8 cellular contexts compared by ENCODE assay signal in the genomic region with DNA sequence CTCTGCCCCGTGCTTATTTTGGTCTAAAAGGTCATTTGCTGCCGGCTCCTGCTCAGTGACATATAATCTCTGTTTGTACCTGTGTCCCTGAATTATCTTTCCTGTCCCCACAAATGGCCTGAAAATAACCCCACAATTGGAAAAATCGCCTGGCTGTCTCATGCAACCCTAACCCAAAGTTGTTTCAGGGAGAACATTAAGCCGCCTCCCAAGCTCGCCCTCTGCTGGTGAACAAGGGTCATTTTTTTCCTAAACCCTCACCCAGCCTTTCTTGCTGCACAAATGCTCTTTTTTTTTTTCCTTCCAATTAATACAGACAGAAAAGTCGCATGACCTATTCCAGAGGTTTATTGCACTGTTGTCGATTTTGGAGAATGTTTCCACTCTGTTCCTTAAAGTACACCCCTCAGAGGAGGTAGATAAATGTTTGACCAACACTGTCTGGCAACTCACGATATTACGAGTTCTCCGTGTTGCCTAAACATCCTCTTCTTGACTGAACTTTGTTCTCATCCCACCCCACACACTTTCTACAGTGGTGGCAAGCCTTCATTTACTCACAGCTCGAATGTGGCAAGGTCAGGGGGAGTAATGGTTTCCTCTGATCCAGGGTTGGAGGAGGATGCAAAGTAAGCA.
DNase-seq lines count a peak whose midpoint lies in the region; ATAC-seq, FAIRE-seq and TF ChIP-seq lines count a peak whose summit lies in the region.

No MANE protein-coding gene starts in this region.

- peak; percentile 95 for FAIRE-seq in K562 (lab: Jason Lieb, UNC)

- peak; percentile 56 for DNase-seq in ACHN
- peak; percentile 83 for DNase-seq in NB4 (ENCODE audit: low read depth)
- peak; percentile 39 for DNase-seq in UCSD-AML1 (lab: John Stamatoyannopoulos, UW; ENCODE audit: unreplicated experiment)
- peak; percentile 68 to 77 (median 73) for DNase-seq in K562 (ENCODE audit: extremely low read depth in 1 of 4, low spot score in 3 of 4)
- DNase-seq in iPS DF 6.9 (ENCODE audit: low read depth, low spot score) = peak; percentile 45
- DNase-seq in stimulated activated CD4-positive, alpha-beta T cell treated with anti-CD3 and anti-CD28 coated beads, Interleukin-12 subunit alpha, Interleukin-12 subunit beta, amount 100 ng/mL, for 24 hours (ENCODE audit: low read depth in 2 of 2) = peak; percentile 30 to 42

- H4K20me1 ChIP-seq in K562 (replicated peaks; ENCODE audit: control insufficient read depth, insufficient read depth, low read length) = no peaks in the 10 kb centered on the region

- in situ Hi-C loops in ACHN (cut with HindIII; ENCODE audit: low pct_ligation_motif_present, low pct_unique_long_range_greater_than_20kb, low sequenced_read_pairs) (no loop called here), K562 (cut with MboI) (no loop called here)

- H3K79me2 ChIP-seq in K562 (ENCODE audit: control insufficient read depth, insufficient read depth, low read length) = no peaks in the 10 kb centered on the region

- WGBS in K562 (ENCODE audit: insufficient coverage, low coverage, missing lambda C conversion rate) = 33% methylated on average over 11 of the region's 11 CpGs
- WGBS in iPS DF 6.9 (ENCODE audit: insufficient coverage, insufficient read length) = no CpG with 5 or more reads among the region's 11 CpGs

- TF ChIP-seq POLR2A in NB4 (IDR thresholded peaks at IDR 0.05; ENCODE audit: extremely low read depth, insufficient read length) (no peak), K562 (conservative IDR thresholded peaks at IDR 0.05) (no peak)

- H3K9me3 ChIP-seq in K562 (replicated peaks; ENCODE audit: control insufficient read depth, insufficient read depth, low read depth, low read length) (no peaks in the 10 kb centered on the region), iPS DF 6.9 (ENCODE audit: control insufficient read depth, insufficient read depth, low read length) (no peaks in the 10 kb centered on the region)

- peak; percentile 36 to 46; a peak in 3 of 4 replicates for TF ChIP-seq RAD21 in K562 (CRISPR knock-in tag; conservative IDR thresholded peaks at IDR 0.05 in 1 of 2, IDR thresholded peaks at IDR 0.05 in 1 of 2)

- ATAC-seq in GM19023 (IDR thresholded peaks at IDR 0.05; ENCODE audit: unreplicated experiment) = peak; percentile 48
- ATAC-seq in K562 = peak; percentile 86
- ATAC-seq in GM18870 (IDR thresholded peaks at IDR 0.05; ENCODE audit: unreplicated experiment) = no peak

- H3K9me1 ChIP-seq in K562 (ENCODE audit: control insufficient read depth, insufficient read depth, low read length) = no peaks in the 10 kb centered on the region

- CTCF ChIA-PET in K562 (lab: Yijun Ruan, JAX; ENCODE audit: low intra/inter-chr PET ratio) = interaction anchor here (0.6 to 0.9 kb wide), 4 partner anchors 275 to 385 kb away, joined by 3 to 4 read pairs (median 3); no protein-coding TSS in a partner anchor

- BruUV-seq in K562 (replicated peaks; lab: Mats Ljungman, UMichigan) = no TSS peak

- no peak overlapping the region for H3K9ac ChIP-seq in K562 (ENCODE audit: insufficient read depth in 1 of 2, low read depth in 2 of 2, low read length in 2 of 2)

- peak overlapping the region; percentile 30; the same call in 1 of the 2 replicates for H2AFZ ChIP-seq in K562 (ENCODE audit: low read depth, low read length)

- peak overlapping the region; percentile 39; the same call in 1 of the 2 replicates for H3K4me2 ChIP-seq in K562 (ENCODE audit: insufficient read depth, low read length)

- POLR2A ChIA-PET in K562 (lab: Yijun Ruan, JAX) = no interaction called here

- H3K4me3 ChIP-seq in NB4 (ENCODE audit: low read depth, low read length) (no peak overlapping the region), K562 (no peak overlapping the region), iPS DF 6.9 (ENCODE audit: low read length) (no peak overlapping the region)

- H3K27ac ChIP-seq in K562 (ENCODE audit: extremely low read depth, low read depth, low read length) (no peak overlapping the region), iPS DF 6.9 (ENCODE audit: low read length) (no peak overlapping the region)

- no peaks in the 10 kb centered on the region; a peak in 1 of 5 replicates for H3K4me1 ChIP-seq in K562 (replicated peaks in 1 of 2; ENCODE audit: control insufficient read depth in 2 of 2, insufficient read depth in 2 of 2, low read length in 2 of 2)
- no peaks in the 10 kb centered on the region for H3K4me1 ChIP-seq in iPS DF 6.9 (ENCODE audit: control insufficient read depth, insufficient read depth, low read length)

- TF ChIP-seq CTCF in NB4 (IDR thresholded peaks at IDR 0.05; ENCODE audit: low read depth, low read length) = peak; percentile 61
- peak; percentile 73 to 80 (median 76) for TF ChIP-seq CTCF in K562 (IDR thresholded peaks at IDR 0.05 in 2 of 3, conservative IDR thresholded peaks at IDR 0.05 in 1 of 3; ENCODE audit: insufficient read depth in 2 of 3, low read depth in 1 of 3, low read length in 3 of 3)

- no peak for TF ChIP-seq EP300 in K562 (IDR thresholded peaks at IDR 0.05; ENCODE audit: low read length)

- H3K36me3 ChIP-seq in K562 (ENCODE audit: control insufficient read depth, insufficient read depth, low read length) = no peaks in the 10 kb centered on the region
- no peaks in the 10 kb centered on the region for H3K36me3 ChIP-seq in iPS DF 6.9 (ENCODE audit: control insufficient read depth, insufficient read depth, low read length)

- intact Hi-C loops in K562 (cut with micrococcal nuclease) = loop anchor here (1.0 to 10.0 kb wide), 4 partner anchors 149 to 1381 kb away; a partner anchor contains a TSS

- H3K27me3 ChIP-seq in K562 (ENCODE audit: control insufficient read depth in 2 of 2, insufficient read depth in 2 of 2, low read length in 2 of 2) (peaks cover 0 to 11% of the 10 kb centered on the region in 2 experiments; a peak in 2 of 5 replicates), iPS DF 6.9 (ENCODE audit: control insufficient read depth, insufficient read depth, low read length) (no peaks in the 10 kb centered on the region)

TF ChIP-seq in K562, 482 proteins besides CTCF, POLR2A, EP300 and RAD21:
- TF ChIP-seq, protein P1, sequence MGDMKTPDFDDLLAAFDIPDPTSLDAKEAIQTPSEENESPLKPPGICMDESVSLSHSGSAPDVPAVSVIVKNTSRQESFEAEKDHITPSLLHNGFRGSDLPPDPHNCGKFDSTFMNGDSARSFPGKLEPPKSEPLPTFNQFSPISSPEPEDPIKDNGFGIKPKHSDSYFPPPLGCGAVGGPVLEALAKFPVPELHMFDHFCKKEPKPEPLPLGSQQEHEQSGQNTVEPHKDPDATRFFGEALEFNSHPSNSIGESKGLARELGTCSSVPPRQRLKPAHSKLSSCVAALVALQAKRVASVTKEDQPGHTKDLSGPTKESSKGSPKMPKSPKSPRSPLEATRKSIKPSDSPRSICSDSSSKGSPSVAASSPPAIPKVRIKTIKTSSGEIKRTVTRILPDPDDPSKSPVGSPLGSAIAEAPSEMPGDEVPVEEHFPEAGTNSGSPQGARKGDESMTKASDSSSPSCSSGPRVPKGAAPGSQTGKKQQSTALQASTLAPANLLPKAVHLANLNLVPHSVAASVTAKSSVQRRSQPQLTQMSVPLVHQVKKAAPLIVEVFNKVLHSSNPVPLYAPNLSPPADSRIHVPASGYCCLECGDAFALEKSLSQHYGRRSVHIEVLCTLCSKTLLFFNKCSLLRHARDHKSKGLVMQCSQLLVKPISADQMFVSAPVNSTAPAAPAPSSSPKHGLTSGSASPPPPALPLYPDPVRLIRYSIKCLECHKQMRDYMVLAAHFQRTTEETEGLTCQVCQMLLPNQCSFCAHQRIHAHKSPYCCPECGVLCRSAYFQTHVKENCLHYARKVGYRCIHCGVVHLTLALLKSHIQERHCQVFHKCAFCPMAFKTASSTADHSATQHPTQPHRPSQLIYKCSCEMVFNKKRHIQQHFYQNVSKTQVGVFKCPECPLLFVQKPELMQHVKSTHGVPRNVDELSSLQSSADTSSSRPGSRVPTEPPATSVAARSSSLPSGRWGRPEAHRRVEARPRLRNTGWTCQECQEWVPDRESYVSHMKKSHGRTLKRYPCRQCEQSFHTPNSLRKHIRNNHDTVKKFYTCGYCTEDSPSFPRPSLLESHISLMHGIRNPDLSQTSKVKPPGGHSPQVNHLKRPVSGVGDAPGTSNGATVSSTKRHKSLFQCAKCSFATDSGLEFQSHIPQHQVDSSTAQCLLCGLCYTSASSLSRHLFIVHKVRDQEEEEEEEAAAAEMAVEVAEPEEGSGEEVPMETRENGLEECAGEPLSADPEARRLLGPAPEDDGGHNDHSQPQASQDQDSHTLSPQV (IDR thresholded peaks at IDR 0.05) = no peak
- no peak for TF ChIP-seq SMARCA4 (IDR thresholded peaks at IDR 0.05)
- no peak for TF ChIP-seq ZNF780A (CRISPR knock-in tag; IDR thresholded peaks at IDR 0.05)
- TF ChIP-seq SMC3 (conservative IDR thresholded peaks at IDR 0.05; ENCODE audit: insufficient read depth, low read depth, low read length) = peak; percentile 48; the same call in 1 of the 2 replicates
- TF ChIP-seq KLF16 (IDR thresholded peaks at IDR 0.05) = peak; percentile 48; the same call in 1 of the 2 replicates
- TF ChIP-seq ZNF384 (IDR thresholded peaks at IDR 0.05; ENCODE audit: low read depth, low read length) = peak; percentile 49; the same call in 1 of the 2 replicates
- TF ChIP-seq TBL1XR1 (IDR thresholded peaks at IDR 0.05; ENCODE audit: low read length in 2 of 2) = no peak
